1 cellular context compared by ENCODE assay signal in the genomic region with DNA sequence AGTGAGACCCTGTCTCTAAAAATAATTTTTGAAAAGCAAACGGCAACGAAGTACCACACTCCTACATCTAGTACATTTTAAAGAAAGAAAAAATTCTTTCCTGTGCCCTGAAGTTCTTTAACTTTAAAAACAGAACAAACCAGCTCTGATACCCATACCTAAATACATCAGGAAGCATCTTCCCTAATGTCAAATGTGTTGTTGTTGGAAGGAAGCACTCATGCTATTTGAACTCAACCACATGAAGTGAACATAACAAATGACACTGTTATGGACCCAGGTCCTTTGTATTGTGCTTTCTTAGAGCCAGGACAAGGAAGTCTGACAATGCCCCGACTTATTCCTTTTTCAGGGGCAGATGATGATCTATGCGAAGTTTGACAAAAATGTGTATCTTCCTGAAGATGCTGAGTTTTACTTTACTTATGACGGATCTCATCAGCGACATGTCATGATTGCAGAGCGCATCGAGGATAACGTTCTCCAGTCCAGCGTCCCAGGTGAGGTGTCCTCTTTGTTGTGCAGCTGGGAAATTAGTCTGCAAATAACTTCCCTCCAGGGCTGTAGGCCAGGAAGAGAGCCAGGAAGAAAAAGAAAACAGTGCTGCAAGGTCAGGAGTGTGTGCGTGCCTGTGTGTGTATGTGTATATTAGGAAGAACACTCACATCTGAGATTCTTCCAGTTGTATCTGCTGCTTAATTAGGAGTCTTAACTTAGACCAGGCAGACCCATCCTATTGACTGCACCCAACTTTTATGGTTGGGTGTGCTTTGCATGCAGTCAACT.
TF ChIP-seq lines count a peak whose summit lies in the region.

No MANE protein-coding gene starts in this region.

TF ChIP-seq in A549, 52 proteins besides CTCF, POLR2A, EP300 and RAD21:
- TF ChIP-seq, protein P1, sequence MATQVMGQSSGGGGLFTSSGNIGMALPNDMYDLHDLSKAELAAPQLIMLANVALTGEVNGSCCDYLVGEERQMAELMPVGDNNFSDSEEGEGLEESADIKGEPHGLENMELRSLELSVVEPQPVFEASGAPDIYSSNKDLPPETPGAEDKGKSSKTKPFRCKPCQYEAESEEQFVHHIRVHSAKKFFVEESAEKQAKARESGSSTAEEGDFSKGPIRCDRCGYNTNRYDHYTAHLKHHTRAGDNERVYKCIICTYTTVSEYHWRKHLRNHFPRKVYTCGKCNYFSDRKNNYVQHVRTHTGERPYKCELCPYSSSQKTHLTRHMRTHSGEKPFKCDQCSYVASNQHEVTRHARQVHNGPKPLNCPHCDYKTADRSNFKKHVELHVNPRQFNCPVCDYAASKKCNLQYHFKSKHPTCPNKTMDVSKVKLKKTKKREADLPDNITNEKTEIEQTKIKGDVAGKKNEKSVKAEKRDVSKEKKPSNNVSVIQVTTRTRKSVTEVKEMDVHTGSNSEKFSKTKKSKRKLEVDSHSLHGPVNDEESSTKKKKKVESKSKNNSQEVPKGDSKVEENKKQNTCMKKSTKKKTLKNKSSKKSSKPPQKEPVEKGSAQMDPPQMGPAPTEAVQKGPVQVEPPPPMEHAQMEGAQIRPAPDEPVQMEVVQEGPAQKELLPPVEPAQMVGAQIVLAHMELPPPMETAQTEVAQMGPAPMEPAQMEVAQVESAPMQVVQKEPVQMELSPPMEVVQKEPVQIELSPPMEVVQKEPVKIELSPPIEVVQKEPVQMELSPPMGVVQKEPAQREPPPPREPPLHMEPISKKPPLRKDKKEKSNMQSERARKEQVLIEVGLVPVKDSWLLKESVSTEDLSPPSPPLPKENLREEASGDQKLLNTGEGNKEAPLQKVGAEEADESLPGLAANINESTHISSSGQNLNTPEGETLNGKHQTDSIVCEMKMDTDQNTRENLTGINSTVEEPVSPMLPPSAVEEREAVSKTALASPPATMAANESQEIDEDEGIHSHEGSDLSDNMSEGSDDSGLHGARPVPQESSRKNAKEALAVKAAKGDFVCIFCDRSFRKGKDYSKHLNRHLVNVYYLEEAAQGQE (IDR thresholded peaks at IDR 0.05): no peak
- TF ChIP-seq JUN (IDR thresholded peaks at IDR 0.05) (no peak), ELK1 (IDR thresholded peaks at IDR 0.05; ENCODE audit: low read depth, low read length) (no peak), RARB (CRISPR knock-in tag; IDR thresholded peaks at IDR 0.05) (no peak)
- TF ChIP-seq, protein P2, sequence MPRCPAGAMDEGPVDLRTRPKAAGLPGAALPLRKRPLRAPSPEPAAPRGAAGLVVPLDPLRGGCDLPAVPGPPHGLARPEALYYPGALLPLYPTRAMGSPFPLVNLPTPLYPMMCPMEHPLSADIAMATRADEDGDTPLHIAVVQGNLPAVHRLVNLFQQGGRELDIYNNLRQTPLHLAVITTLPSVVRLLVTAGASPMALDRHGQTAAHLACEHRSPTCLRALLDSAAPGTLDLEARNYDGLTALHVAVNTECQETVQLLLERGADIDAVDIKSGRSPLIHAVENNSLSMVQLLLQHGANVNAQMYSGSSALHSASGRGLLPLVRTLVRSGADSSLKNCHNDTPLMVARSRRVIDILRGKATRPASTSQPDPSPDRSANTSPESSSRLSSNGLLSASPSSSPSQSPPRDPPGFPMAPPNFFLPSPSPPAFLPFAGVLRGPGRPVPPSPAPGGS (IDR thresholded peaks at IDR 0.05): no peak
- TF ChIP-seq, protein P3, sequence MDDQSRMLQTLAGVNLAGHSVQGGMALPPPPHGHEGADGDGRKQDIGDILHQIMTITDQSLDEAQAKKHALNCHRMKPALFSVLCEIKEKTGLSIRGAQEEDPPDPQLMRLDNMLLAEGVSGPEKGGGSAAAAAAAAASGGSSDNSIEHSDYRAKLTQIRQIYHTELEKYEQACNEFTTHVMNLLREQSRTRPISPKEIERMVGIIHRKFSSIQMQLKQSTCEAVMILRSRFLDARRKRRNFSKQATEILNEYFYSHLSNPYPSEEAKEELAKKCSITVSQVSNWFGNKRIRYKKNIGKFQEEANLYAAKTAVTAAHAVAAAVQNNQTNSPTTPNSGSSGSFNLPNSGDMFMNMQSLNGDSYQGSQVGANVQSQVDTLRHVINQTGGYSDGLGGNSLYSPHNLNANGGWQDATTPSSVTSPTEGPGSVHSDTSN (IDR thresholded peaks at IDR 0.05): no peak
